ENCODE assay signal across 23 cellular contexts in the genomic region with DNA sequence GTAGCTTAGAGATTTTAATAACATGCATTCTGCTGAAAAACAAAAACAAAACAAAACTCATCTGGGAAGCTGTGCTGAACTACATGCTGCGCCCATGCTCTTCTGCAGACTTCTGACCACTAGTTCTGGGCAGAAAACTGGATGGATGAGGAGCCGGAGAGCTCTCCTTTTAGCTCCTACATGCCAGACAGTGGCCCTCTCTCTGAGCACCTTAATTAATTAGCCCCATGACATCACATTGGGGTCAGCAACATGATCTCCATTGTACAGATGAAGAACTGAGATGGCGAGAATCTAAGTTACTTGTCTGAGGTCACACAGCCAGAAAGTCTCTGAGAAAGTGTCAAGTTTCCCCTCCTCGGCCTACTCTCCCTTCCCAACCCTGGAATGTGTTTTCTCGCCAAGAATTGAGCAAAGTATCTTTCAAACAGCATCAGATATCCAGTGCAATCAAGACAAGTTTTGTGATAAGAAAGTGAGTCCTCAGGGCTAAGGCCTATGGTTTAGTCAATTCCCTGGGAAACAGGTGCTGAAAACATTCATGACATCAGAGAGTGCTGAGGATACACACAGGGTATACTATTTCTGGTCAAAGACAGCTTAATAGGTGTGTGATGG. TPM values are rescaled to one million over a fixed set of nuclear protein-coding genes. Genes with fewer than 3 reads are reported as not detected.
DNase-seq lines count a peak whose midpoint lies in the region; ATAC-seq, FAIRE-seq and TF ChIP-seq lines count a peak whose summit lies in the region.
"Had no signal": no experiment of that assay in that cellular context is flagged by ENCODE, and none has a peak within 500 bp of the region (broad histone marks: within the 10 kb centered on the region; RNA-seq: fewer than 3 reads in every experiment).

No MANE protein-coding gene starts in this region.

- no peak for TF ChIP-seq POLR2A in breast epithelium (IDR thresholded peaks at IDR 0.05)

- no TSS peak for BruUV-seq in MCF 10A (replicated peaks; lab: Mats Ljungman, UMichigan)

- no peak for FAIRE-seq in HTR-8/SVneo (lab: Jason Lieb, UNC)
- FAIRE-seq: small intestine had no signal

- H3K9me3 Mint-ChIP-seq in MCF 10A (ENCODE audit: unreplicated experiment) (no peaks in the 10 kb centered on the region), mesothelial cell of epicardium (no peaks in the 10 kb centered on the region)

- TF ChIP-seq CTCF in MCF 10A (IDR thresholded peaks at IDR 0.05; ENCODE audit: unreplicated experiment): no peak
- TF ChIP-seq CTCF in breast epithelium (IDR thresholded peaks at IDR 0.05): no peak
- no peak for TF ChIP-seq CTCF in dorsolateral prefrontal cortex (IDR thresholded peaks at IDR 0.05 in 54 of 56, conservative IDR thresholded peaks at IDR 0.05 in 2 of 56; ENCODE audit: low read depth in 1 of 56, partially characterized antibody in 56 of 56)
- TF ChIP-seq CTCF in mesothelial cell of epicardium (IDR thresholded peaks at IDR 0.05; ENCODE audit: unreplicated experiment): no peak

- H3K4me3 Mint-ChIP-seq in MCF 10A (ENCODE audit: unreplicated experiment) (no peak overlapping the region), mesothelial cell of epicardium (no peak overlapping the region)
- H3K4me3 Mint-ChIP-seq: activated B cell treated with CpG ODN at 0.5 μM for 24 hours; CD4-positive, CD25-positive, alpha-beta regulatory T cell had no signal

- H3K36me3 ChIP-seq in breast epithelium: no peaks in the 10 kb centered on the region
- H3K36me3 ChIP-seq: tibial artery had no signal

- H3K4me1 Mint-ChIP-seq in MCF 10A (ENCODE audit: insufficient read depth, unreplicated experiment): peaks cover 10% of the 10 kb centered on the region
- peaks cover 33% of the 10 kb centered on the region for H3K4me1 Mint-ChIP-seq in mesothelial cell of epicardium
- H3K4me1 Mint-ChIP-seq: activated B cell treated with CpG ODN at 0.5 μM for 24 hours; CD4-positive, CD25-positive, alpha-beta regulatory T cell had no signal

- no peaks in the 10 kb centered on the region for H3K36me3 Mint-ChIP-seq in MCF 10A (ENCODE audit: insufficient read depth, unreplicated experiment)
- H3K36me3 Mint-ChIP-seq in mesothelial cell of epicardium: peaks cover 2% of the 10 kb centered on the region
- H3K36me3 Mint-ChIP-seq: CD4-positive, CD25-positive, alpha-beta regulatory T cell had no signal

- no peaks in the 10 kb centered on the region for H3K4me1 ChIP-seq in breast epithelium

- H3K27me3 ChIP-seq in breast epithelium (no peaks in the 10 kb centered on the region), dorsolateral prefrontal cortex (no peaks in the 10 kb centered on the region)
- H3K27me3 ChIP-seq: tibial artery had no signal

- no peak overlapping the region for H3K4me3 ChIP-seq in breast epithelium
- peak overlapping the region in 1 of 59 donors; percentile 1 for H3K4me3 ChIP-seq in dorsolateral prefrontal cortex
- H3K4me3 ChIP-seq: tibial artery had no signal

- intact Hi-C loops in MCF 10A (cut with micrococcal nuclease) (no loop called here), breast epithelium (cut with DNase I; ENCODE audit: low total_unique reads) (loop anchor here (10.0 kb wide), 1 partner anchor 1148 kb away; no protein-coding TSS in a partner anchor), dorsolateral prefrontal cortex (cut with DNase I) (no loop called here)

- CTCF ChIA-PET in MCF 10A (lab: Yijun Ruan, JAX): interaction anchor here (2.0 kb wide), 1 partner anchor 56 kb away, joined by 6 read pairs; no protein-coding TSS in a partner anchor

- no peaks in the 10 kb centered on the region for H3K9me3 ChIP-seq in breast epithelium
- H3K9me3 ChIP-seq: tibial artery had no signal

- H3K27ac ChIP-seq in breast epithelium (no peak overlapping the region), dorsolateral prefrontal cortex (peak overlapping the region in 57 of 59 donors; percentile 4 to 98 (median 92))
- H3K27ac ChIP-seq: tibial artery had no signal

- H3K27ac Mint-ChIP-seq in MCF 10A (ENCODE audit: low read depth, unreplicated experiment) (no peak overlapping the region), mesothelial cell of epicardium (peak overlapping the region; percentile 67)
- H3K27ac Mint-ChIP-seq: activated B cell treated with CpG ODN at 0.5 μM for 24 hours; CD4-positive, CD25-positive, alpha-beta regulatory T cell had no signal

- no peaks in the 10 kb centered on the region for H3K27me3 Mint-ChIP-seq in MCF 10A (ENCODE audit: insufficient read depth, unreplicated experiment)
- no peaks in the 10 kb centered on the region for H3K27me3 Mint-ChIP-seq in mesothelial cell of epicardium (ENCODE audit: low read depth)

- POLR2A ChIA-PET in MCF 10A (lab: Yijun Ruan, JAX): interaction anchor here (1.3 kb wide), 1 partner anchor 8 kb away, joined by 6 read pairs; no protein-coding TSS in a partner anchor

- no peak for ATAC-seq in HG03520 (IDR thresholded peaks at IDR 0.05; ENCODE audit: unreplicated experiment)

- DNase-seq in MCF 10A (ENCODE audit: unreplicated experiment): peak; percentile 37
- no peak for DNase-seq in breast epithelium (ENCODE audit: low spot score in 2 of 2)
- DNase-seq in dorsolateral prefrontal cortex: no peak
- no peak for DNase-seq in mesothelial cell of epicardium (ENCODE audit: low spot score in 2 of 2, unreplicated experiment in 2 of 2)
- DNase-seq in HTR-8/SVneo (ENCODE audit: insufficient read length, low spot score): no peak
- no peak for DNase-seq in NCI-H69 (lab: John Stamatoyannopoulos, UW)
- DNase-seq in NCI-H146 treated with DMSO at 0.1 percent for 48 hours (lab: John Stamatoyannopoulos, UW; ENCODE audit: unreplicated experiment): no peak
- DNase-seq: 8988T; activated B cell treated with CpG ODN at 0.5 μM for 24 hours; activated CD8-positive, alpha-beta memory T cell treated with anti-CD3 and anti-CD28 coated beads for 24 hours; amniotic stem cell; CD4-positive, CD25-positive, alpha-beta regulatory T cell; cortex of kidney; DMS79 treated with DMSO at 0.1 percent for 48 hours; KBM-7; kidney glomerular epithelial cell; NCI-H2227 treated with DMSO at 0.1 percent for 48 hours; SHP77; small intestine; stimulated activated CD4-positive, alpha-beta T cell treated with anti-CD3 and anti-CD28 coated beads, Interleukin-4, amount 100 ng/mL, for 4 hours; T-helper 2 cell; tibial artery had no signal

RNA-seq across cellular contexts. Expression of a gene that starts 21.6 kb away (rescaled TPM):
- 3.5 and 3.6 TPM in 2 replicates for total RNA-seq in MCF 10A (2022)
- total RNA-seq in breast epithelium: 10 to 100 TPM in 2 of 3 donors, 1 to 10 TPM in 1; 9.8 to 17.0 (median 14.7) TPM
- total RNA-seq in dorsolateral prefrontal cortex: 100 to 1,000 TPM; 191 to 439 (median 289) TPM
- 25.7 to 27.2 TPM (median 26.1 TPM) in 3 replicates for total RNA-seq in mesothelial cell of epicardium
- total RNA-seq: activated B cell treated with CpG ODN at 0.5 μM for 24 hours had no signal

Comparison
In these comparisons a context has a peak if more than half of its experiments do, and no peak if none do; other contexts are left out.
1. H3K27ac ChIP-seq: peak in dorsolateral prefrontal cortex (57 of 59); none in breast epithelium (0 of 2).